Comparison of ENCODE assay signal across 24 cellular contexts in genomic region chr14:90543876-90544275, GRCh38.
"Had no signal": no experiment of that assay in that cellular context is flagged by ENCODE, and none has a peak within 500 bp of the region (broad histone marks: within the 10 kb centered on the region; RNA-seq: fewer than 3 reads in every experiment).

No MANE protein-coding gene starts in this region.

- H3K4me1 ChIP-seq: pancreas had no signal

- H3K9me3 Mint-ChIP-seq: activated CD4-positive, alpha-beta memory T cell treated with anti-CD3 and anti-CD28 coated beads, Interleukin-2, amount 10 ng/mL, durations not matched to agents 7 days and 5 days; activated CD4-positive, alpha-beta T cell treated with anti-CD3 and anti-CD28 coated beads, Interleukin-2, amount 10 ng/mL, durations not matched to agents 24 days and 14 days; activated naive CD4-positive, alpha-beta T cell treated with anti-CD3 and anti-CD28 coated beads, Interleukin-2, amount 50 U/mL, for 24 hours; activated T-helper 1 cell treated with anti-CD3 and anti-CD28 coated beads, Interleukin-12 subunit alpha, Interleukin-12 subunit beta, Interleukin-2, Interleukin-4 antibody, amounts not matched to agents 30 ng/mL and 10 ng/mL and 1 ng/mL, durations not matched to agents 14 hours and 24 hours and 36 hours; central memory CD8-positive, alpha-beta T cell; endodermal cell; naive thymus-derived CD8-positive, alpha-beta T cell; type B pancreatic cell had no signal

- H3K27me3 ChIP-seq: ascending aorta, heart left ventricle, neutrophil, pancreas, testis, vagina had no signal

- H3K4me3 ChIP-seq: ascending aorta, coronary artery, heart left ventricle, lung, pancreas, smooth muscle cell, testis, vagina had no signal

- H3K27ac Mint-ChIP-seq: activated CD4-positive, alpha-beta memory T cell treated with anti-CD3 and anti-CD28 coated beads, Interleukin-2, amount 10 ng/mL, durations not matched to agents 7 days and 5 days; activated CD4-positive, alpha-beta T cell treated with anti-CD3 and anti-CD28 coated beads, Interleukin-2, amount 10 ng/mL, durations not matched to agents 24 days and 14 days; activated naive CD4-positive, alpha-beta T cell treated with anti-CD3 and anti-CD28 coated beads, Interleukin-2, amount 50 U/mL, for 24 hours; activated T-helper 1 cell treated with anti-CD3 and anti-CD28 coated beads, Interleukin-12 subunit alpha, Interleukin-12 subunit beta, Interleukin-2, Interleukin-4 antibody, amounts not matched to agents 30 ng/mL and 10 ng/mL and 1 ng/mL, durations not matched to agents 14 hours and 24 hours and 36 hours; endodermal cell; naive thymus-derived CD8-positive, alpha-beta T cell; stimulated activated naive B cell treated with anti-CD40 and anti-IgM and Interleukin-4, amounts not matched to agents 10 μg/mL and 1 μg/mL and 100 μg/mL, for 72 hours; type B pancreatic cell had no signal

- H3K4me2 ChIP-seq: smooth muscle cell had no signal

- H3K27me3 Mint-ChIP-seq: activated CD4-positive, alpha-beta memory T cell treated with anti-CD3 and anti-CD28 coated beads, Interleukin-2, amount 10 ng/mL, durations not matched to agents 7 days and 5 days; activated naive CD4-positive, alpha-beta T cell treated with anti-CD3 and anti-CD28 coated beads, Interleukin-2, amount 50 U/mL, for 24 hours; central memory CD8-positive, alpha-beta T cell; naive thymus-derived CD8-positive, alpha-beta T cell; stimulated activated naive B cell treated with anti-CD40 and anti-IgM and Interleukin-4, amounts not matched to agents 10 μg/mL and 1 μg/mL and 100 μg/mL, for 72 hours; type B pancreatic cell had no signal

- H3K9me3 ChIP-seq: ascending aorta, heart left ventricle, neutrophil, pancreas, testis, vagina had no signal

- DNase-seq: activated CD4-positive, alpha-beta memory T cell treated with anti-CD3 and anti-CD28 coated beads, Interleukin-2, amount 10 ng/mL, durations not matched to agents 7 days and 5 days; activated CD4-positive, alpha-beta T cell treated with anti-CD3 and anti-CD28 coated beads, Interleukin-2, amount 10 ng/mL, durations not matched to agents 24 days and 14 days; activated gamma-delta T cell treated with Interleukin-2 at 50 U/mL for 16 hours; activated T-cell treated with anti-CD3 and anti-CD28 coated beads for 4 hours; endodermal cell; naive thymus-derived CD8-positive, alpha-beta T cell; pancreas; stimulated activated CD4-positive, alpha-beta T cell treated with anti-CD3 and anti-CD28 coated beads, Interleukin-2, amount 100 ng/mL, for 48 hours; stimulated activated CD8-positive, alpha-beta memory T cell treated with anti-CD3 and anti-CD28 coated beads, Interleukin-4, amount 100 ng/mL, for 48 hours; stimulated activated naive B cell treated with anti-CD40 and anti-IgM and Interleukin-4, amounts not matched to agents 10 μg/mL and 1 μg/mL and 100 μg/mL, for 72 hours; SW 1271; testis had no signal

- H3K27ac ChIP-seq: coronary artery, neutrophil, pancreas, testis, vagina had no signal

- ATAC-seq: heart left ventricle; naive thymus-derived CD8-positive, alpha-beta T cell; pancreas; sciatic nerve; stimulated activated naive B cell treated with anti-CD40 and anti-IgM and Interleukin-4, amounts not matched to agents 10 μg/mL and 1 μg/mL and 100 μg/mL, for 72 hours had no signal

- H3K36me3 Mint-ChIP-seq: activated naive CD4-positive, alpha-beta T cell treated with anti-CD3 and anti-CD28 coated beads, Interleukin-2, amount 50 U/mL, for 24 hours; naive thymus-derived CD8-positive, alpha-beta T cell; stimulated activated naive B cell treated with anti-CD40 and anti-IgM and Interleukin-4, amounts not matched to agents 10 μg/mL and 1 μg/mL and 100 μg/mL, for 72 hours had no signal

- H3K4me1 Mint-ChIP-seq: activated CD4-positive, alpha-beta memory T cell treated with anti-CD3 and anti-CD28 coated beads, Interleukin-2, amount 10 ng/mL, durations not matched to agents 7 days and 5 days; activated CD4-positive, alpha-beta T cell treated with anti-CD3 and anti-CD28 coated beads, Interleukin-2, amount 10 ng/mL, durations not matched to agents 24 days and 14 days; activated naive CD4-positive, alpha-beta T cell treated with anti-CD3 and anti-CD28 coated beads, Interleukin-2, amount 50 U/mL, for 24 hours; central memory CD8-positive, alpha-beta T cell; naive thymus-derived CD8-positive, alpha-beta T cell; stimulated activated naive B cell treated with anti-CD40 and anti-IgM and Interleukin-4, amounts not matched to agents 10 μg/mL and 1 μg/mL and 100 μg/mL, for 72 hours had no signal

- H3K4me3 Mint-ChIP-seq: activated CD4-positive, alpha-beta memory T cell treated with anti-CD3 and anti-CD28 coated beads, Interleukin-2, amount 10 ng/mL, durations not matched to agents 7 days and 5 days; activated CD4-positive, alpha-beta T cell treated with anti-CD3 and anti-CD28 coated beads, Interleukin-2, amount 10 ng/mL, durations not matched to agents 24 days and 14 days; activated naive CD4-positive, alpha-beta T cell treated with anti-CD3 and anti-CD28 coated beads, Interleukin-2, amount 50 U/mL, for 24 hours; activated T-helper 1 cell treated with anti-CD3 and anti-CD28 coated beads, Interleukin-12 subunit alpha, Interleukin-12 subunit beta, Interleukin-2, Interleukin-4 antibody, amounts not matched to agents 30 ng/mL and 10 ng/mL and 1 ng/mL, durations not matched to agents 14 hours and 24 hours and 36 hours; central memory CD8-positive, alpha-beta T cell; endodermal cell; naive thymus-derived CD8-positive, alpha-beta T cell; stimulated activated naive B cell treated with anti-CD40 and anti-IgM and Interleukin-4, amounts not matched to agents 10 μg/mL and 1 μg/mL and 100 μg/mL, for 72 hours; type B pancreatic cell had no signal

- H3K36me3 ChIP-seq: pancreas, vagina had no signal
